ENCODE assay signal across 13 cellular contexts in genomic region chr4:54746228-54746627, GRCh38.
A peak's percentile ranks its signal among the peaks of the same experiment; 100 is the strongest.
DNase-seq lines count a peak whose midpoint lies in the region; ATAC-seq and TF ChIP-seq lines count a peak whose summit lies in the region.
"Had no signal": no experiment of that assay in that cellular context is flagged by ENCODE, and none has a peak within 500 bp of the region (broad histone marks: within the 10 kb centered on the region; RNA-seq: fewer than 3 reads in every experiment).

No MANE protein-coding gene starts in this region.

- H3K27me3 Mint-ChIP-seq in activated CD4-positive, alpha-beta T cell treated with anti-CD3 and anti-CD28 coated beads for 36 hours = no peaks in the 10 kb centered on the region
- H3K27me3 Mint-ChIP-seq: type B pancreatic cell had no signal

- H3K27ac Mint-ChIP-seq in activated CD4-positive, alpha-beta T cell treated with anti-CD3 and anti-CD28 coated beads for 36 hours = no peak overlapping the region
- H3K27ac Mint-ChIP-seq: IgD-negative memory B cell, type B pancreatic cell had no signal

- no peak for TF ChIP-seq CTCF in thyroid gland (IDR thresholded peaks at IDR 0.05)

- in situ Hi-C loops in SK-MEL-5 (cut with HindIII; ENCODE audit: low pct_unique_long_range_greater_than_20kb, low sequenced_read_pairs) = no loop called here

- H3K4me1 ChIP-seq in thyroid gland = peaks cover 0 to 15% of the 10 kb centered on the region in 2 donors
- H3K4me1 ChIP-seq: A549, left ventricle myocardium inferior had no signal

- CTCF ChIA-PET in activated CD4-positive, alpha-beta T cell treated with anti-CD3 and anti-CD28 coated beads for 36 hours (lab: Charles Lee) = interaction anchor here (1.2 kb wide), 1 partner anchor 17 kb away, joined by 3 read pairs; no protein-coding TSS in a partner anchor

- no peak for TF ChIP-seq POLR2A in thyroid gland (IDR thresholded peaks at IDR 0.05)

- no peaks in the 10 kb centered on the region for H3K36me3 ChIP-seq in thyroid gland
- H3K36me3 ChIP-seq: left ventricle myocardium inferior had no signal

- H3K27ac ChIP-seq in thyroid gland = peak overlapping the region in 1 of 3 donors; percentile 27
- H3K27ac ChIP-seq: A549, left ventricle myocardium inferior had no signal

- H3K9me3 Mint-ChIP-seq in activated CD4-positive, alpha-beta T cell treated with anti-CD3 and anti-CD28 coated beads for 36 hours (ENCODE audit: low read depth) = peaks cover 5% of the 10 kb centered on the region

- H3K4me3 ChIP-seq in thyroid gland (replicated peaks in 1 of 3) = no peak overlapping the region
- H3K4me3 ChIP-seq: A549, left ventricle myocardium inferior had no signal

- 42 to 45% methylated on average over 2 of the region's 2 CpGs for WGBS in thyroid gland, 2 donors

- no peak overlapping the region for H3K4me3 Mint-ChIP-seq in activated CD4-positive, alpha-beta T cell treated with anti-CD3 and anti-CD28 coated beads for 36 hours
- H3K4me3 Mint-ChIP-seq: IgD-negative memory B cell, type B pancreatic cell had no signal

- no peaks in the 10 kb centered on the region for H3K4me1 Mint-ChIP-seq in activated CD4-positive, alpha-beta T cell treated with anti-CD3 and anti-CD28 coated beads for 36 hours

- no peaks in the 10 kb centered on the region for H3K27me3 ChIP-seq in thyroid gland

- POLR2A ChIA-PET in activated CD4-positive, alpha-beta T cell treated with anti-CD3 and anti-CD28 coated beads for 36 hours (lab: Charles Lee) = no interaction called here

- H3K9me3 ChIP-seq in thyroid gland = no peaks in the 10 kb centered on the region
- H3K9me3 ChIP-seq: A549 had no signal

- intact Hi-C loops in activated CD4-positive, alpha-beta T cell treated with anti-CD3 and anti-CD28 coated beads for 36 hours (cut with DNase I, micrococcal nuclease) = no loop called here
- intact Hi-C loops in thyroid gland (cut with DNase I) = no loop called here

- no peak for ATAC-seq in activated CD4-positive, alpha-beta T cell treated with anti-CD3 and anti-CD28 coated beads for 36 hours
- ATAC-seq in HG03196 (IDR thresholded peaks at IDR 0.05; ENCODE audit: unreplicated experiment) (peak; percentile 56), GM21360 (IDR thresholded peaks at IDR 0.05; ENCODE audit: unreplicated experiment) (no peak)
- ATAC-seq: A549, SK-N-SH treated with all-trans-retinoic acid at 6 μM for 48 hours had no signal

- H3K36me3 Mint-ChIP-seq in activated CD4-positive, alpha-beta T cell treated with anti-CD3 and anti-CD28 coated beads for 36 hours (ENCODE audit: low read depth) = no peaks in the 10 kb centered on the region
- H3K36me3 Mint-ChIP-seq: IgD-negative memory B cell, type B pancreatic cell had no signal

- DNase-seq in activated CD4-positive, alpha-beta T cell treated with anti-CD3 and anti-CD28 coated beads for 36 hours = peak; percentile 5
- no peak for DNase-seq in activated CD4-positive, alpha-beta T cell treated with anti-CD3 and anti-CD28 coated beads, Interleukin-2, amount 50 U/mL, for 1 hour
- DNase-seq in SK-MEL-5 (ENCODE audit: low read depth, low spot score) = peak; percentile 89
- peak; percentile 64 to 70 for DNase-seq in thyroid gland
- no peak for DNase-seq in stimulated activated CD4-positive, alpha-beta T cell treated with anti-CD3 and anti-CD28 coated beads, Interleukin-4, amount 100 ng/mL, for 4 hours
- DNase-seq in inferior parietal cortex (ENCODE audit: extremely low spot score) = no peak
- DNase-seq: left ventricle myocardium inferior had no signal

Comparison
In these comparisons a context has a peak if more than half of its experiments do, and no peak if none do; other contexts are left out.
1. DNase-seq: peak in activated CD4-positive, alpha-beta T cell treated with anti-CD3 and anti-CD28 coated beads for 36 hours (single experiment), SK-MEL-5 (single experiment) and thyroid gland (2 of 2); none in activated CD4-positive, alpha-beta T cell treated with anti-CD3 and anti-CD28 coated beads, Interleukin-2, amount 50 U/mL, for 1 hour (single experiment), stimulated activated CD4-positive, alpha-beta T cell treated with anti-CD3 and anti-CD28 coated beads, Interleukin-4, amount 100 ng/mL, for 4 hours (0 of 2) and inferior parietal cortex (single experiment).